ENCODE assay signal across 27 cellular contexts in genomic region chr6:52077180-52077884, GRCh38. TPM values are rescaled to one million over a fixed set of nuclear protein-coding genes. Genes with fewer than 3 reads are reported as not detected.
DNase-seq lines count a peak whose midpoint lies in the region; ATAC-seq and TF ChIP-seq lines count a peak whose summit lies in the region.
"Had no signal": no experiment of that assay in that cellular context is flagged by ENCODE, and none has a peak within 500 bp of the region (broad histone marks: within the 10 kb centered on the region; RNA-seq: fewer than 3 reads in every experiment).

No MANE protein-coding gene starts in this region.

- peaks cover 7% of the 10 kb centered on the region; the same call in 1 of the 2 replicates for H3K9me2 ChIP-seq in GM23338 (ENCODE audit: insufficient read depth)

- H3K27ac ChIP-seq in GM23338 (ENCODE audit: low read depth) (peak overlapping the region; percentile 81), stomach (no peak overlapping the region)
- H3K27ac ChIP-seq: esophagus squamous epithelium, skin epidermis, tibial artery had no signal

- peaks cover 59% of the 10 kb centered on the region for H3K4me1 Mint-ChIP-seq in GM23338
- H3K4me1 Mint-ChIP-seq: activated CD4-positive, alpha-beta T cell treated with anti-CD3 and anti-CD28 coated beads, Interleukin-2, amount 10 ng/mL, durations not matched to agents 24 days and 14 days; activated T-helper 17 cell treated with anti-CD3 and anti-CD28 coated beads, Interleukin-2, amount 50 U/mL, for 72 hours; CD4-positive, CD25-positive, alpha-beta regulatory T cell; T-cell had no signal

- DNase-seq in GM23338 (ENCODE audit: low spot score) (peak; percentile 75), NT2/D1 (ENCODE audit: low read depth, low spot score) (peak; percentile 75), iPS DF 4.7 (ENCODE audit: extremely low read depth, low spot score) (peak; percentile 78), mucosa of gallbladder (ENCODE audit: low spot score) (peak; percentile 86), hypothalamus (lab: John Stamatoyannopoulos, UW) (no peak), stomach (no peak), SW 1271 (lab: John Stamatoyannopoulos, UW) (no peak)
- DNase-seq: activated CD4-positive, alpha-beta T cell treated with anti-CD3 and anti-CD28 coated beads, Interleukin-2, amount 10 ng/mL, durations not matched to agents 24 days and 14 days; CD4-positive, CD25-positive, alpha-beta regulatory T cell; effector memory CD4-positive, alpha-beta T cell; esophagus squamous epithelium; GF-D8; NCI-H1105 treated with DMSO at 0.1 percent for 48 hours; NCI-H2081 treated with DMSO at 0.1 percent for 48 hours; NCI-H510A treated with DMSO at 0.1 percent for 48 hours; nephron progenitor cell; stimulated activated CD4-positive, alpha-beta T cell treated with anti-CD3 and anti-CD28 coated beads, Interleukin-2, amount 100 ng/mL, for 24 hours; stimulated activated naive CD4-positive, alpha-beta T cell; T-cell; tibial artery had no signal

- H4K20me1 ChIP-seq in GM23338 (replicated peaks; ENCODE audit: insufficient read depth): no peaks in the 10 kb centered on the region

- H3K4me1 ChIP-seq in GM23338 (ENCODE audit: insufficient read depth) (peaks cover 38% of the 10 kb centered on the region), NT2/D1 (ENCODE audit: insufficient read depth, insufficient read length) (no peaks in the 10 kb centered on the region), stomach (no peaks in the 10 kb centered on the region)
- H3K4me1 ChIP-seq: esophagus squamous epithelium, tibial artery had no signal

- TF ChIP-seq CTCF in GM23338 (conservative IDR thresholded peaks at IDR 0.05; ENCODE audit: low read depth in 2 of 2): no peak
- TF ChIP-seq CTCF in stomach (IDR thresholded peaks at IDR 0.05): no peak

- H3K27ac Mint-ChIP-seq in GM23338: peak overlapping the region; percentile 86
- H3K27ac Mint-ChIP-seq: activated CD4-positive, alpha-beta T cell treated with anti-CD3 and anti-CD28 coated beads, Interleukin-2, amount 10 ng/mL, durations not matched to agents 24 days and 14 days; activated naive CD8-positive, alpha-beta T cell; activated T-helper 17 cell treated with anti-CD3 and anti-CD28 coated beads, Interleukin-2, amount 50 U/mL, for 72 hours; CD4-positive, CD25-positive, alpha-beta regulatory T cell; nephron progenitor cell had no signal

- H3K9ac ChIP-seq in NT2/D1 (ENCODE audit: insufficient read length, low read depth): no peak overlapping the region

- peak overlapping the region; percentile 53 for H3K4me2 ChIP-seq in GM23338

- no peaks in the 10 kb centered on the region for H3K27me3 ChIP-seq in GM23338 (ENCODE audit: insufficient read depth)
- no peaks in the 10 kb centered on the region for H3K27me3 ChIP-seq in NT2/D1 (ENCODE audit: insufficient read depth, insufficient read length)
- no peaks in the 10 kb centered on the region for H3K27me3 ChIP-seq in stomach

- H3K4me3 Mint-ChIP-seq in GM23338: peak overlapping the region; percentile 56
- H3K4me3 Mint-ChIP-seq: activated CD4-positive, alpha-beta T cell treated with anti-CD3 and anti-CD28 coated beads, Interleukin-2, amount 10 ng/mL, durations not matched to agents 24 days and 14 days; activated naive CD8-positive, alpha-beta T cell; activated T-helper 17 cell treated with anti-CD3 and anti-CD28 coated beads, Interleukin-2, amount 50 U/mL, for 72 hours; CD4-positive, CD25-positive, alpha-beta regulatory T cell; nephron progenitor cell; T-cell had no signal

- H3K36me3 ChIP-seq in GM23338 (ENCODE audit: insufficient read depth) (no peaks in the 10 kb centered on the region), NT2/D1 (ENCODE audit: insufficient read depth, insufficient read length, low read length) (no peaks in the 10 kb centered on the region), stomach (no peaks in the 10 kb centered on the region)
- H3K36me3 ChIP-seq: esophagus squamous epithelium, tibial artery had no signal

- no peaks in the 10 kb centered on the region for H3F3A ChIP-seq in GM23338 (replicated peaks; ENCODE audit: low read depth)

- WGBS in stomach, 5 donors: 40 to 56% (median 49%) methylated on average over 3 of the region's 3 CpGs

- intact Hi-C loops in stomach (cut with DNase I; ENCODE audit: low total_unique reads): no loop called here

- H3K79me2 ChIP-seq in GM23338 (replicated peaks; ENCODE audit: insufficient read depth): no peaks in the 10 kb centered on the region

- no peaks in the 10 kb centered on the region for H3K9me3 ChIP-seq in NT2/D1 (ENCODE audit: insufficient read depth, low read length)
- H3K9me3 ChIP-seq in stomach: no peaks in the 10 kb centered on the region
- H3K9me3 ChIP-seq: esophagus squamous epithelium, tibial artery had no signal

- H2AFZ ChIP-seq in GM23338: no peak overlapping the region

- ATAC-seq in GM23338 (peak; percentile 88), HG03565 (IDR thresholded peaks at IDR 0.05; ENCODE audit: unreplicated experiment) (no peak)
- ATAC-seq: activated T-helper 17 cell treated with anti-CD3 and anti-CD28 coated beads, Interleukin-2, amount 50 U/mL, for 72 hours; T-cell had no signal

- no peak for TF ChIP-seq EP300 in stomach (IDR thresholded peaks at IDR 0.05)

- H3K4me3 ChIP-seq in GM23338: peak overlapping the region; percentile 34
- no peak overlapping the region for H3K4me3 ChIP-seq in NT2/D1 (ENCODE audit: insufficient read length, low read depth)
- no peak overlapping the region for H3K4me3 ChIP-seq in stomach
- H3K4me3 ChIP-seq: esophagus squamous epithelium, skin epidermis, tibial artery had no signal

- no peak for TF ChIP-seq POLR2A in stomach (IDR thresholded peaks at IDR 0.05)

- H3K9me3 Mint-ChIP-seq in GM23338: no peaks in the 10 kb centered on the region
- H3K9me3 Mint-ChIP-seq: activated CD4-positive, alpha-beta T cell treated with anti-CD3 and anti-CD28 coated beads, Interleukin-2, amount 10 ng/mL, durations not matched to agents 24 days and 14 days; activated T-helper 17 cell treated with anti-CD3 and anti-CD28 coated beads, Interleukin-2, amount 50 U/mL, for 72 hours; brain; CD4-positive, CD25-positive, alpha-beta regulatory T cell; nephron progenitor cell; T-cell had no signal

- peaks cover 4% of the 10 kb centered on the region for H3K27me3 Mint-ChIP-seq in GM23338 (ENCODE audit: insufficient read depth, low read depth, poor library complexity)

- no peaks in the 10 kb centered on the region for H3K36me3 Mint-ChIP-seq in GM23338 (ENCODE audit: low read depth)
- H3K36me3 Mint-ChIP-seq: activated naive CD8-positive, alpha-beta T cell; brain; CD4-positive, CD25-positive, alpha-beta regulatory T cell; T-cell had no signal

TF ChIP-seq in GM23338, 12 proteins besides CTCF, POLR2A, EP300 and RAD21 (continues in another document):
- TF ChIP-seq ZNF114 (CRISPR knock-in tag; IDR thresholded peaks at IDR 0.05): no peak
- TF ChIP-seq ETS1 (IDR thresholded peaks at IDR 0.05): no peak

RNA-seq across cellular contexts. Expression of gene PKHD1, which starts 10.1 kb away (rescaled TPM):
- total RNA-seq in GM23338 (2014; rRNA removed; shearing (Covaris generic)): 0.04 and 0.07 TPM in 2 replicates
- polyA plus RNA-seq in GM23338 (2016; fragmentation: Nextera tagmentation; extraction: Ambion mirVana): 0.02 and 0.03 TPM in 2 replicates
- total RNA-seq in mucosa of gallbladder: 17.3 TPM
- total RNA-seq in stomach: 10 to 100 TPM in 1 of 5 donors, 1 to 10 TPM in 3, not detected in 1; 3.5 to 19.2 (median 5.8) TPM
- polyA plus RNA-seq in stomach: under 1 TPM in 2 of 3 donors, not detected in 1; 0.19 to 0.20 TPM
- total RNA-seq: activated CD4-positive, alpha-beta T cell treated with anti-CD3 and anti-CD28 coated beads, Interleukin-2, amount 10 ng/mL, durations not matched to agents 24 days and 14 days; H4; posterior vena cava had no signal
- polyA plus RNA-seq: CD4-positive, CD25-positive, alpha-beta regulatory T cell had no signal

Comparison
In these comparisons a context has a peak if more than half of its experiments do, and no peak if none do; other contexts are left out.
1. DNase-seq: peak in GM23338 (single experiment), NT2/D1 (single experiment), iPS DF 4.7 (single experiment) and mucosa of gallbladder (single experiment); none in hypothalamus (0 of 51), stomach (single experiment) and SW 1271 (0 of 2).